In genomic region chr4:73707269-73707875, GRCh38 we compare ENCODE assay signal across 17 cellular contexts. TPM values are rescaled to one million over a fixed set of nuclear protein-coding genes. Genes with fewer than 3 reads are reported as not detected.
DNase-seq lines count a peak whose midpoint lies in the region; ATAC-seq, FAIRE-seq and TF ChIP-seq lines count a peak whose summit lies in the region.
"Had no signal": no experiment of that assay in that cellular context is flagged by ENCODE, and none has a peak within 500 bp of the region (broad histone marks: within the 10 kb centered on the region; RNA-seq: fewer than 3 reads in every experiment).

No MANE protein-coding gene starts in this region.

- H3K36me3 ChIP-seq in BLaER1 treated with 17β-estradiol and CSF1 and Interleukin-3, amounts not matched to agents 10 nM and 100 nM, result no peaks in the 10 kb centered on the region
- no peaks in the 10 kb centered on the region for H3K36me3 ChIP-seq in SK-N-SH (replicated peaks in 1 of 2; ENCODE audit: control insufficient read depth in 1 of 2, insufficient read depth in 2 of 2, low read length in 1 of 2)
- no peaks in the 10 kb centered on the region for H3K36me3 ChIP-seq in left lung
- H3K36me3 ChIP-seq: gastroesophageal sphincter, SJCRH30 had no signal

- peaks cover 5 to 98% (median 46%) of the 10 kb centered on the region in 10 experiments; a peak in 17 of 20 replicates for H3K4me1 ChIP-seq in BLaER1 treated with 17β-estradiol and CSF1 and Interleukin-3, amounts not matched to agents 10 nM and 100 nM
- H3K4me1 ChIP-seq in SK-N-SH (ENCODE audit: control insufficient read depth in 1 of 2, insufficient read depth in 2 of 2, low read depth in 1 of 2, low read length in 1 of 2) (peaks cover 0 to 38% of the 10 kb centered on the region in 2 experiments; a peak in 3 of 4 replicates), left lung (peaks cover 24 to 78% of the 10 kb centered on the region in 2 donors)
- H3K4me1 ChIP-seq: Caco-2 had no signal

- no peak for TF ChIP-seq CTCF in SK-N-SH (IDR thresholded peaks at IDR 0.05)
- TF ChIP-seq CTCF in left lung (IDR thresholded peaks at IDR 0.05), result no peak
- no peak for TF ChIP-seq CTCF in D721Med (IDR thresholded peaks at IDR 0.05; ENCODE audit: insufficient read depth, missing control alignments)

- H4K20me1 ChIP-seq in BLaER1 treated with 17β-estradiol and CSF1 and Interleukin-3, amounts not matched to agents 10 nM and 100 nM, result no peaks in the 10 kb centered on the region
- H4K20me1 ChIP-seq in SK-N-SH (ENCODE audit: insufficient read depth), result no peaks in the 10 kb centered on the region

- H3K9ac ChIP-seq in BLaER1 treated with 17β-estradiol and CSF1 and Interleukin-3, amounts not matched to agents 10 nM and 100 nM, result peak overlapping the region in 2 of 11 experiments; percentile 43 to 60; a peak in 2 of 22 replicates
- H3K9ac ChIP-seq in SK-N-SH, result no peak overlapping the region; the same call in 1 of the 2 replicates

- no peaks in the 10 kb centered on the region for H3K79me2 ChIP-seq in SK-N-SH (ENCODE audit: insufficient read depth)

- H2AFZ ChIP-seq in SK-N-SH (ENCODE audit: low read depth), result no peak overlapping the region

- no peaks in the 10 kb centered on the region for H3K9me2 ChIP-seq in SK-N-SH

- H3K4me3 ChIP-seq in BLaER1 treated with 17β-estradiol and CSF1 and Interleukin-3, amounts not matched to agents 10 nM and 100 nM, result no peak overlapping the region
- H3K4me3 ChIP-seq in SK-N-SH (ENCODE audit: low read depth in 2 of 2, low read length in 1 of 2), result no peak overlapping the region
- H3K4me3 ChIP-seq in left lung, result no peak overlapping the region
- H3K4me3 ChIP-seq: gastroesophageal sphincter, SJCRH30 had no signal

- no peak for FAIRE-seq in D721Med (lab: Jason Lieb, UNC)
- FAIRE-seq: colon had no signal

- CTCF ChIA-PET in SK-N-SH (lab: Yijun Ruan, JAX), result no interaction called here

- peaks cover 56% of the 10 kb centered on the region for H3F3A ChIP-seq in SK-N-SH (replicated peaks; ENCODE audit: insufficient read depth)

- ATAC-seq in left lung (no peak), HG02798 (IDR thresholded peaks at IDR 0.05; ENCODE audit: poor library complexity, unreplicated experiment) (no peak)
- ATAC-seq: gastroesophageal sphincter, left lobe of liver had no signal

- H3K27me3 ChIP-seq in BLaER1 treated with 17β-estradiol and CSF1 and Interleukin-3, amounts not matched to agents 10 nM and 100 nM, result no peaks in the 10 kb centered on the region
- H3K27me3 ChIP-seq in SK-N-SH (ENCODE audit: insufficient read depth), result no peaks in the 10 kb centered on the region
- H3K27me3 ChIP-seq in left lung, result no peaks in the 10 kb centered on the region
- H3K27me3 ChIP-seq: gastroesophageal sphincter, SJCRH30 had no signal

- intact Hi-C loops in left lung (cut with DNase I), result no loop called here

- H3K9me3 ChIP-seq in BLaER1 treated with 17β-estradiol and CSF1 and Interleukin-3, amounts not matched to agents 10 nM and 100 nM (replicated peaks in 1 of 11), result no peaks in the 10 kb centered on the region
- H3K9me3 ChIP-seq in SK-N-SH (no peaks in the 10 kb centered on the region), left lung (no peaks in the 10 kb centered on the region)
- H3K9me3 ChIP-seq: Caco-2, gastroesophageal sphincter, SJCRH30 had no signal

- no peak for TF ChIP-seq RAD21 in SK-N-SH (IDR thresholded peaks at IDR 0.05; ENCODE audit: low read length)

- WGBS in SK-N-SH (ENCODE audit: low lambda C conversion rate), result 20% methylated on average over 4 of the region's 4 CpGs

- H3K27ac ChIP-seq in BLaER1 treated with 17β-estradiol and CSF1 and Interleukin-3, amounts not matched to agents 10 nM and 100 nM, result peak overlapping the region in 5 of 11 experiments; percentile 40 to 90 (median 82); a peak in 8 of 22 replicates
- H3K27ac ChIP-seq in SK-N-SH (ENCODE audit: low read depth in 2 of 2, low read length in 1 of 2) (peak overlapping the region in 1 of 2 experiments; percentile 98; a peak in 3 of 4 replicates), left lung (peak overlapping the region; percentile 68 to 81)
- H3K27ac ChIP-seq: gastroesophageal sphincter, SJCRH30 had no signal

- TF ChIP-seq EP300 in SK-N-SH (IDR thresholded peaks at IDR 0.05; ENCODE audit: borderline replicate concordance in 1 of 2, low read depth in 1 of 2, low read length in 1 of 2), result no peak

- peak overlapping the region in 6 of 11 experiments; percentile 53 to 92 (median 82); a peak in 12 of 22 replicates for H3K4me2 ChIP-seq in BLaER1 treated with 17β-estradiol and CSF1 and Interleukin-3, amounts not matched to agents 10 nM and 100 nM
- H3K4me2 ChIP-seq in SK-N-SH, result peak overlapping the region; percentile 70; the same call in 1 of the 2 replicates

- DNase-seq in HT-29 (ENCODE audit: low spot score) (peak; percentile 16), SK-N-SH (no peak), left lung (no peak), NCI-H128 (lab: John Stamatoyannopoulos, UW; ENCODE audit: unreplicated experiment) (no peak), D721Med (ENCODE audit: insufficient read length, low spot score) (no peak), OCI-M1 (lab: John Stamatoyannopoulos, UW) (no peak)
- DNase-seq: activated CD4-positive, alpha-beta T cell treated with anti-CD3 and anti-CD28 coated beads for 48 hours; activated naive CD4-positive, alpha-beta T cell treated with Interleukin-2 at 50 U/mL for 16 hours; Caco-2; naive B cell; SJCRH30; stimulated activated naive CD4-positive, alpha-beta T cell treated with Interleukin-2 at 50 U/mL for 16 hours had no signal

- POLR2A ChIA-PET in SK-N-SH (lab: Yijun Ruan, JAX), result no interaction called here

TF ChIP-seq in SK-N-SH, 30 proteins besides CTCF, POLR2A, EP300 and RAD21 (continues in another document):
- TF ChIP-seq MEF2A (IDR thresholded peaks at IDR 0.05; ENCODE audit: borderline replicate concordance, low read depth) (no peak), CHD2 (IDR thresholded peaks at IDR 0.05; ENCODE audit: low read length, partially characterized antibody) (no peak), GATA2 (CRISPR knock-in tag; IDR thresholded peaks at IDR 0.05) (no peak), NFIC (IDR thresholded peaks at IDR 0.05; ENCODE audit: borderline replicate concordance) (no peak), REST (IDR thresholded peaks at IDR 0.05; ENCODE audit: low read depth, low read length) (no peak), JUND (IDR thresholded peaks at IDR 0.05) (no peak), SMC3 (IDR thresholded peaks at IDR 0.05; ENCODE audit: low read depth, low read length) (no peak), SIN3A (IDR thresholded peaks at IDR 0.05; ENCODE audit: borderline replicate concordance, low read depth, low read length) (no peak), GABPA (IDR thresholded peaks at IDR 0.05; ENCODE audit: low read depth) (no peak), YY1 (IDR thresholded peaks at IDR 0.05; ENCODE audit: low read depth) (no peak), USF2 (IDR thresholded peaks at IDR 0.05; ENCODE audit: borderline replicate concordance, low read depth, low read length) (no peak), IRF3 (IDR thresholded peaks at IDR 0.05; ENCODE audit: low read depth, low read length) (no peak), TAF1 (IDR thresholded peaks at IDR 0.05; ENCODE audit: borderline replicate concordance, low read depth, low read length) (no peak), RXRA (IDR thresholded peaks at IDR 0.05; ENCODE audit: borderline replicate concordance, low read depth) (no peak), NRF1 (IDR thresholded peaks at IDR 0.05; ENCODE audit: low read depth, low read length) (no peak), FOSL2 (IDR thresholded peaks at IDR 0.05; ENCODE audit: borderline replicate concordance, low read depth) (no peak)

RNA-seq across cellular contexts. Expression of gene CXCL8, which starts 33.0 kb away (rescaled TPM):
- 2.6 and 4.4 TPM in 2 replicates for total RNA-seq in HT-29 (2014; rRNA removed; shearing (Covaris generic))
- polyA plus RNA-seq in SK-N-SH (2012; rRNA removed), result 6.0 and 7.7 TPM in 2 replicates
- 6.9 and 7.8 TPM in 2 replicates for polyA plus RNA-seq in SK-N-SH (2012; cell fraction: cytosol; rRNA removed)
- 5.1 and 15.7 TPM in 2 replicates for polyA plus RNA-seq in SK-N-SH (2012; cell fraction: nucleus; rRNA removed)
- total RNA-seq in left lung, result 10 to 100 TPM; 12.3 to 80.4 TPM
